In the genomic region with DNA sequence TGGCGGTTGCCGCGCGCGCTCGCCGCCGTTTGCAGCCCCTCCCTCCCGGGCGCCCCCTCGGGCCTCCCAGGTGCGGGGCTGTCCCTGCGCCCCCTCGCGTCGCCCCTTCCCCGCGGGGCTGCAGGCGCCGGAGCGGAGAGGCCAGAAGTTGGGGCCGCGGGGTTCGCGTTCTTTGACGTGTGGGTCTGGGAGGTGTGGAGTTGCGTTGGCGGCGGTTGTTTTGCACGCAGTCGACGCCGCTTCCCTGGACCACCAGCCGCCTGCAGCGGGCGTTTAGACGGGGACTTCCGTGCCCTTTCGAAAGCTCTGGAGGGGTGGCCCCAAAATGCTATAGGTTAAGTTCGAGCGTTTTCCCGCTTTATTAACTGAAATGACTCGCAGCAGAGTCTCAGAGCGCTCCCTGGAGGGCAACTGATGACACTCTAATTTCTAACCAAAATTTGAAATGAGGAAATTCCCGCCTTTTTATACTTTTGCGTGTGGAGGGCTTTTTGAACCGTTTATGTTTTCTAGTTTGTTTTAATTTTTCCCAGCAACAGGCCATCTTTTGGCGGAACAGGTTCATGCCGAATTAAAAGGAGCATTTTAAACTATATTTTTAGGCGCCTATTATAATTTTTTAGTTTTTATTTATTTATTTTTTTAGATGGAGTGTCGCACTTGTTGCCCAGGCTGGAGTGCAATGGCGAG, we compare ENCODE assay signal across 1 cellular context.
TF ChIP-seq lines count a peak whose summit lies in the region.

No MANE protein-coding gene starts in this region.

TF ChIP-seq in WTC11, 78 proteins besides CTCF, POLR2A, EP300 and RAD21 (continued from another document):
- TF ChIP-seq ZBTB43 (CRISPR knock-in tag; IDR thresholded peaks at IDR 0.05) (no peak), TCF7 (CRISPR knock-in tag; IDR thresholded peaks at IDR 0.05; ENCODE audit: low read depth) (no peak), ZMAT4 (CRISPR knock-in tag; IDR thresholded peaks at IDR 0.05) (no peak), PRRX2 (CRISPR knock-in tag; IDR thresholded peaks at IDR 0.05) (no peak)
- TF ChIP-seq, protein P1, sequence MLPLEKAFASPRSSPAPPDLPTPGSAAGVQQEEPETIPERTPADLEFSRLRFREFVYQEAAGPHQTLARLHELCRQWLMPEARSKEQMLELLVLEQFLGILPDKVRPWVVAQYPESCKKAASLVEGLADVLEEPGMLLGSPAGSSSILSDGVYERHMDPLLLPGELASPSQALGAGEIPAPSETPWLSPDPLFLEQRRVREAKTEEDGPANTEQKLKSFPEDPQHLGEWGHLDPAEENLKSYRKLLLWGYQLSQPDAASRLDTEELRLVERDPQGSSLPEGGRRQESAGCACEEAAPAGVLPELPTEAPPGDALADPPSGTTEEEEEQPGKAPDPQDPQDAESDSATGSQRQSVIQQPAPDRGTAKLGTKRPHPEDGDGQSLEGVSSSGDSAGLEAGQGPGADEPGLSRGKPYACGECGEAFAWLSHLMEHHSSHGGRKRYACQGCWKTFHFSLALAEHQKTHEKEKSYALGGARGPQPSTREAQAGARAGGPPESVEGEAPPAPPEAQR (CRISPR knock-in tag; IDR thresholded peaks at IDR 0.05) = no peak
TF ChIP-seq in WTC11: peak in this region for 10.
